Comparison of ENCODE assay signal across 8 cellular contexts in genomic region chr1:147928236-147929132, GRCh38. TPM values are rescaled to one million over a fixed set of nuclear protein-coding genes. Genes with fewer than 3 reads are reported as not detected.
DNase-seq lines count a peak whose midpoint lies in the region; ATAC-seq, FAIRE-seq and TF ChIP-seq lines count a peak whose summit lies in the region.
"Not testable (repeated sequence)": the region's sequence is repeated elsewhere in the genome, so short reads cannot be mapped to it uniquely, and the experiment has no call there.

Gene GPR89B, plus strand, starts transcription at chr1:147928420. Its CDS starts 117 bp downstream, at chr1:147928537.

- not testable (repeated sequence) for H4K20me1 ChIP-seq in HepG2 (ENCODE audit: insufficient read depth, low read length)

- peak; percentile 88 to 90 for TF ChIP-seq POLR2A in HepG2 (IDR thresholded peaks at IDR 0.05; ENCODE audit: insufficient read depth in 1 of 2, low read depth in 2 of 2, low read length in 2 of 2)

- intact Hi-C loops in HepG2 (cut with micrococcal nuclease; ENCODE audit: unreplicated experiment) = not testable (repeated sequence)

- H3K79me2 ChIP-seq in HepG2 (ENCODE audit: insufficient read depth, low read length) = not testable (repeated sequence)

- H3K4me1 ChIP-seq in HepG2 (ENCODE audit: insufficient read depth, low read length) = not testable (repeated sequence)

- not testable (repeated sequence) for BruUV-seq in HepG2 (replicated peaks; lab: Mats Ljungman, UMichigan)

- in situ Hi-C loops in HepG2 (cut with HindIII; ENCODE audit: extremely low pct_ligation_motif_present, low pct_unique_long_range_greater_than_20kb) = not testable (repeated sequence)

- peak within 1 kb of the TSS; percentile 65 for H3K4me2 ChIP-seq in HepG2 (ENCODE audit: low read depth, low read length)

- H3K27me3 ChIP-seq in HepG2 (ENCODE audit: control insufficient read depth in 1 of 2, insufficient read depth in 2 of 2, low read length in 2 of 2) = not testable (repeated sequence)

- CTCF ChIA-PET in HepG2 (lab: Yijun Ruan, JAX; ENCODE audit: low intra/inter-chr PET ratio, low total read pairs) = not testable (repeated sequence)

- 0% methylated on average over 12 of the region's 72 CpGs for WGBS in HepG2 (ENCODE audit: low lambda C conversion rate)

- peak within 1 kb of the TSS; percentile 77 for H3K9ac ChIP-seq in HepG2 (ENCODE audit: insufficient read depth, low read depth, low read length)

- FAIRE-seq in HepG2 (lab: Jason Lieb, UNC) = peak; percentile 68

- H3K4me3 ChIP-seq in HepG2 (replicated peaks in 1 of 3; ENCODE audit: insufficient read depth in 1 of 3, low read depth in 2 of 3, low read length in 3 of 3) = peak within 1 kb of the TSS; percentile 64 to 81 (median 70)

- not testable (repeated sequence) for H3K36me3 ChIP-seq in HepG2 (replicated peaks in 1 of 2; ENCODE audit: control insufficient read depth in 1 of 2, insufficient read depth in 2 of 2, low read length in 2 of 2)

- ATAC-seq in GM19372 (IDR thresholded peaks at IDR 0.05; ENCODE audit: low read depth, unreplicated experiment) = peak; percentile 96
- ATAC-seq in HG03558 (IDR thresholded peaks at IDR 0.05; ENCODE audit: extremely low read depth, unreplicated experiment) = peak; percentile 77
- ATAC-seq in HepG2 = peak; percentile 99

- H3K27ac ChIP-seq in HepG2 (ENCODE audit: extremely low read length, insufficient read depth, low read length) = peak within 1 kb of the TSS; percentile 70

- DNase-seq in C1 segment of cervical spinal cord (lab: John Stamatoyannopoulos, UW) = peak in 13 of 14 donors; percentile 44 to 91 (median 75)
- peak; percentile 67 for DNase-seq in NCI-H748 treated with DMSO at 0.1 percent for 48 hours (lab: John Stamatoyannopoulos, UW)
- DNase-seq in activated CD4-positive, alpha-beta T cell treated with anti-CD3 and anti-CD28 coated beads, Interleukin-2, amount 50 U/mL, for 24 hours (ENCODE audit: low read depth in 1 of 2, low spot score in 1 of 2) = peak; percentile 79 to 88
- DNase-seq in dermis microvascular lymphatic vessel endothelial cell (ENCODE audit: low read depth in 2 of 2) = peak; percentile 57 to 85
- peak; percentile 79 for DNase-seq in HepG2 (ENCODE audit: low spot score)
- DNase-seq in stimulated activated CD4-positive, alpha-beta T cell treated with anti-CD3 and anti-CD28 coated beads, Interleukin-2, amount 100 ng/mL, for 48 hours = peak; percentile 83 to 88

- not testable (repeated sequence) for H2AFZ ChIP-seq in HepG2 (ENCODE audit: low read length)

- H3K9me3 ChIP-seq in HepG2 (ENCODE audit: low read length) = not testable (repeated sequence)

- not testable (repeated sequence) for TF ChIP-seq CTCF in HepG2 (CRISPR knock-in tag; IDR thresholded peaks at IDR 0.05)

- TF ChIP-seq RAD21 in HepG2 (CRISPR knock-in tag; IDR thresholded peaks at IDR 0.05) = not testable (repeated sequence)

- POLR2A ChIA-PET in HepG2 (lab: Yijun Ruan, JAX) = not testable (repeated sequence)

- not testable (repeated sequence) for TF ChIP-seq EP300 in HepG2 (IDR thresholded peaks at IDR 0.05; ENCODE audit: low read depth in 2 of 2, low read length in 2 of 2); HepG2 (CRISPR knock-in tag; IDR thresholded peaks at IDR 0.05; ENCODE audit: borderline replicate concordance)

TF ChIP-seq in HepG2, 621 proteins besides CTCF, POLR2A, EP300 and RAD21 (continues in another document):
- TF ChIP-seq NKX3-1 (CRISPR knock-in tag; IDR thresholded peaks at IDR 0.05) (peak; percentile 41; the same call in 1 of the 2 replicates), ZNF704 (CRISPR knock-in tag; IDR thresholded peaks at IDR 0.05; ENCODE audit: borderline replicate concordance) (0 out of 2 replicates have a peak, but pooled peaks have one; percentile 41), MXD3 (CRISPR knock-in tag; IDR thresholded peaks at IDR 0.05) (0 out of 2 replicates have a peak, but pooled peaks have one; percentile 29), SP4 (CRISPR knock-in tag; IDR thresholded peaks at IDR 0.05) (0 out of 2 replicates have a peak, but pooled peaks have one; percentile 15), ZNF629 (CRISPR knock-in tag; conservative IDR thresholded peaks at IDR 0.05) (0 out of 2 replicates have a peak, but pooled peaks have one; percentile 27), ZFX (CRISPR knock-in tag; IDR thresholded peaks at IDR 0.05; ENCODE audit: low read depth) (peak; percentile 70), GATAD1 (CRISPR knock-in tag; IDR thresholded peaks at IDR 0.05) (peak; percentile 65), ARHGAP35 (CRISPR knock-in tag; IDR thresholded peaks at IDR 0.05; ENCODE audit: borderline replicate concordance) (0 out of 2 replicates have a peak, but pooled peaks have one; percentile 41), ZNF891 (CRISPR knock-in tag; IDR thresholded peaks at IDR 0.05) (0 out of 2 replicates have a peak, but pooled peaks have one; percentile 38), UBTF (CRISPR knock-in tag; IDR thresholded peaks at IDR 0.05) (peak; percentile 77), GABPA (IDR thresholded peaks at IDR 0.05; ENCODE audit: low read depth, low read length) (peak; percentile 8; the same call in 1 of the 2 replicates), GABPA (CRISPR knock-in tag; IDR thresholded peaks at IDR 0.05; ENCODE audit: low read depth) (peak; percentile 57), ZFP91 (CRISPR knock-in tag; IDR thresholded peaks at IDR 0.05; ENCODE audit: borderline replicate concordance) (peak; percentile 25; the same call in 1 of the 2 replicates)

RNA-seq across cellular contexts. Expression of gene GPR89B, which starts in this region (rescaled TPM):
- total RNA-seq in dermis microvascular lymphatic vessel endothelial cell (9.6 and 12.8 TPM in 2 replicates), HepG2 (2016; rRNA removed; fragmentation: Illumina TruSeq; extraction: Trizol) (4.1 and 12.2 TPM in 2 replicates)
- total RNA-seq in HepG2 (2016; cell fraction: cytosol; rRNA removed; fragmentation: Illumina TruSeq; extraction: Trizol; ENCODE audit: low read depth) = 8.4 and 9.5 TPM in 2 replicates
- total RNA-seq in HepG2 (2016; cell fraction: insoluble cytoplasmic fraction; rRNA removed; fragmentation: Illumina TruSeq; extraction: Trizol) = 6.2 and 15.3 TPM in 2 replicates
- 4.8 and 6.4 TPM in 2 replicates for total RNA-seq in HepG2 (2016; cell fraction: membrane; rRNA removed; fragmentation: Illumina TruSeq; extraction: Trizol)
- total RNA-seq in HepG2 (2016; cell fraction: nucleus; rRNA removed; fragmentation: Illumina TruSeq; extraction: Trizol) = 30.6 and 37.7 TPM in 2 replicates
- polyA plus RNA-seq in HepG2 (2011; rRNA removed) = 16.2 and 20.1 TPM in 2 replicates
- polyA plus RNA-seq in HepG2 (2011; cell fraction: cytosol; rRNA removed) = 6.0 and 12.7 TPM in 2 replicates
- polyA plus RNA-seq in HepG2 (2011; cell fraction: nucleus; rRNA removed) = 21.5 and 24.0 TPM in 2 replicates
- 6.4 and 8.3 TPM in 2 replicates for polyA plus RNA-seq in HepG2 (2012)
- 1.5 and 1.9 TPM in 2 replicates for polyA plus RNA-seq in HepG2 (2016; cell fraction: cytosol; fragmentation: Illumina TruSeq; extraction: Trizol; ENCODE audit: low read depth)
- polyA plus RNA-seq in HepG2 (2016; cell fraction: insoluble cytoplasmic fraction; fragmentation: Illumina TruSeq; extraction: Trizol; ENCODE audit: low read depth) = 5.4 and 5.9 TPM in 2 replicates
- polyA plus RNA-seq in HepG2 (2016; cell fraction: membrane; fragmentation: Illumina TruSeq; extraction: Trizol; ENCODE audit: low read depth) = 3.0 and 3.1 TPM in 2 replicates
- polyA plus RNA-seq in HepG2 (2016; cell fraction: nucleus; fragmentation: Illumina TruSeq; extraction: Trizol; ENCODE audit: insufficient read depth, low read depth) = 29.2 and 35.8 TPM in 2 replicates
- polyA minus RNA-seq in HepG2 (2011; rRNA and poly(A)+ RNA removed; ENCODE audit: low replicate concordance) = 17.6 and 65.8 TPM in 2 replicates
- polyA minus RNA-seq in HepG2 (2011; cell fraction: cytosol; rRNA and poly(A)+ RNA removed) = 6.2 and 6.5 TPM in 2 replicates
- 74.0 and 75.6 TPM in 2 replicates for polyA minus RNA-seq in HepG2 (2011; cell fraction: nucleus; rRNA and poly(A)+ RNA removed)

Comparison
In these comparisons a context has a peak if more than half of its experiments do, and no peak if none do; other contexts are left out.
1. Peak in every context shown above with its lines: DNase-seq, ATAC-seq, H3K4me3 ChIP-seq and H3K27ac ChIP-seq.